ENCODE assay signal across 8 cellular contexts in genomic region chr19:44644391-44645016, GRCh38. TPM values are rescaled to one million over a fixed set of nuclear protein-coding genes. Genes with fewer than 3 reads are reported as not detected.
DNase-seq lines count a peak whose midpoint lies in the region; ATAC-seq and TF ChIP-seq lines count a peak whose summit lies in the region.

No MANE protein-coding gene starts in this region.

- H3K4me3 ChIP-seq in NB4 (ENCODE audit: low read depth, low read length), result peak overlapping the region; percentile 83
- H3K4me3 ChIP-seq in iPS-20b (ENCODE audit: low read length), result peak overlapping the region; percentile 81
- H3K4me3 ChIP-seq in skeletal muscle tissue (ENCODE audit: low read length in 3 of 3), result peak overlapping the region; percentile 86 to 94 (median 91)

- no peak for TF ChIP-seq CTCF in NB4 (IDR thresholded peaks at IDR 0.05; ENCODE audit: low read depth, low read length)

- no peak for TF ChIP-seq POLR2A in NB4 (IDR thresholded peaks at IDR 0.05; ENCODE audit: extremely low read depth, insufficient read length)

- peak; percentile 36 for DNase-seq in NCI-H510A treated with DMSO at 0.1 percent for 48 hours (lab: John Stamatoyannopoulos, UW)
- DNase-seq in NCI-H510A (lab: John Stamatoyannopoulos, UW), result no peak
- DNase-seq in NB4 (ENCODE audit: low read depth), result peak; percentile 45

- H3K27ac ChIP-seq in angular gyrus (ENCODE audit: low read depth, low read length), result peak overlapping the region; percentile 30
- H3K27ac ChIP-seq in iPS-20b (ENCODE audit: low read length), result no peak overlapping the region
- peak overlapping the region; percentile 87 for H3K27ac ChIP-seq in skeletal muscle tissue (ENCODE audit: low read depth, low read length)

- H3K9me3 ChIP-seq in iPS-20b (ENCODE audit: insufficient read depth, low read depth, low read length) (no peaks in the 10 kb centered on the region), skeletal muscle tissue (ENCODE audit: control insufficient read depth in 3 of 3, low read length in 3 of 3) (no peaks in the 10 kb centered on the region)

- H3K27me3 ChIP-seq in iPS-20b (ENCODE audit: insufficient read depth, low read length) (peaks cover 15% of the 10 kb centered on the region), skeletal muscle tissue (ENCODE audit: control insufficient read depth in 3 of 3, insufficient read depth in 3 of 3, low read length in 3 of 3) (no peaks in the 10 kb centered on the region)

- ATAC-seq in GM18870 (IDR thresholded peaks at IDR 0.05; ENCODE audit: unreplicated experiment) (no peak), HG03039 (IDR thresholded peaks at IDR 0.05; ENCODE audit: unreplicated experiment) (no peak)

- H3K36me3 ChIP-seq in iPS-20b (ENCODE audit: insufficient read depth, low read depth, low read length), result peaks cover 18% of the 10 kb centered on the region
- peaks cover 0 to 3% (median 2%) of the 10 kb centered on the region in 3 donors for H3K36me3 ChIP-seq in skeletal muscle tissue (ENCODE audit: control insufficient read depth in 3 of 3, insufficient read depth in 3 of 3, low read length in 3 of 3)

- H3K4me1 ChIP-seq in iPS-20b (ENCODE audit: insufficient read depth, low read length) (no peaks in the 10 kb centered on the region), skeletal muscle tissue (ENCODE audit: control insufficient read depth in 3 of 3, insufficient read depth in 3 of 3, low read length in 3 of 3) (peaks cover 36 to 57% (median 46%) of the 10 kb centered on the region in 3 donors)

- H3K9ac ChIP-seq in iPS-20b (ENCODE audit: low read depth, low read length) (peak overlapping the region; percentile 75; the same call in 1 of the 2 replicates), skeletal muscle tissue (ENCODE audit: low read depth in 1 of 3, low read length in 3 of 3) (peak overlapping the region; percentile 81 to 90 (median 85))

RNA-seq across cellular contexts. Expression of gene PVR, which starts 0.8 kb away (rescaled TPM):
- total RNA-seq in skeletal muscle tissue, result 15.7 TPM

RNA-seq across cellular contexts. Expression of gene CEACAM19, which starts 26.8 kb away (rescaled TPM):
- 2.6 TPM for total RNA-seq in skeletal muscle tissue

RNA-seq across cellular contexts. Expression of gene IGSF23, which starts 31.1 kb away (rescaled TPM):
- not detected for total RNA-seq in skeletal muscle tissue

RNA-seq across cellular contexts. Expression of gene CEACAM16, which starts 54.4 kb away (rescaled TPM):
- 1.0 TPM for total RNA-seq in skeletal muscle tissue
